Comparison of ENCODE assay signal across 8 cellular contexts in the genomic region with DNA sequence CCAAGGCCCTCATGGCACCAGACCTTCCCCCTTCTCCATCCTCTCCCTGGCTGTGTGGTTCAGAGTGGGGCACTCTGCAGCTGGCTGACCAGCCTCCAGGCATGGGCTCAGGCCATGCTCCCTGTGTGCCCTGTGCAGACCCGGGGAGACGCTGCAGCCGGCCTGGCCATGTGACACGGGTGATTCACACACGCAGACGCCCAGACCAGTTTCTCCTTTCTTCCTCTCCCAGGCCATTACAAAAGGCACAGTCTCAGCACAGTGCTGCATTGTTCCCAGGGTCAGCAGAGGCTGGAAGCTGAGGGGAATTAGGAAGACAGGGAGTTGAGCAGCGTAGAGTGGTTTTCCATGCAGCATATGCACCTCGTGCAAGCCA.
A peak's percentile ranks its signal among the peaks of the same experiment; 100 is the strongest.
DNase-seq lines count a peak whose midpoint lies in the region; ATAC-seq, FAIRE-seq and TF ChIP-seq lines count a peak whose summit lies in the region.
"Had no signal": no experiment of that assay in that cellular context is flagged by ENCODE, and none has a peak within 500 bp of the region (broad histone marks: within the 10 kb centered on the region; RNA-seq: fewer than 3 reads in every experiment).

No MANE protein-coding gene starts in this region.

- H3K4me3 Mint-ChIP-seq in nephron = no peak overlapping the region

- peaks cover 0 to 2% of the 10 kb centered on the region in 2 donors for H3K36me3 ChIP-seq in aorta (ENCODE audit: control insufficient read depth in 1 of 2, insufficient read depth in 2 of 2, low read length in 1 of 2)

- no peak overlapping the region for H3K4me3 ChIP-seq in aorta (ENCODE audit: low read length in 2 of 2)

- TF ChIP-seq CTCF in nephron (IDR thresholded peaks at IDR 0.05; ENCODE audit: unreplicated experiment in 3 of 3) = no peak

- WGBS in aorta, 2 donors = 3% methylated on average over 8 of the region's 8 CpGs

- peaks cover 5% of the 10 kb centered on the region for H3K27me3 Mint-ChIP-seq in nephron (ENCODE audit: low read depth)

- no peaks in the 10 kb centered on the region for H3K9me3 Mint-ChIP-seq in nephron

- FAIRE-seq in frontal cortex (lab: Jason Lieb, UNC) = peak; percentile 79

- ATAC-seq in aorta (ENCODE audit: low FRiP score) = peak; percentile 66

- no peaks in the 10 kb centered on the region for H3K27me3 ChIP-seq in aorta (ENCODE audit: control insufficient read depth in 1 of 2, insufficient read depth in 2 of 2, low read length in 1 of 2)

- H3K36me3 Mint-ChIP-seq in nephron (ENCODE audit: low read depth) = no peaks in the 10 kb centered on the region

- peaks cover 0 to 2% of the 10 kb centered on the region in 2 donors for H3K4me1 ChIP-seq in aorta (ENCODE audit: control insufficient read depth in 1 of 2, insufficient read depth in 2 of 2, low read length in 2 of 2)

- DNase-seq in SK-N-DZ (ENCODE audit: low spot score) (peak; percentile 12), frontal cortex (ENCODE audit: low spot score in 2 of 2) (peak; percentile 56 to 64), aorta (peak; percentile 87 to 88), NCI-H774 (lab: John Stamatoyannopoulos, UW) (no peak), T-helper 1 cell (no peak)
- no peak for DNase-seq in activated CD4-positive, alpha-beta T cell treated with anti-CD3 and anti-CD28 coated beads for 4 hours
- DNase-seq: NCI-H524 treated with DMSO at 0.1 percent for 48 hours had no signal

- H3K27ac Mint-ChIP-seq in nephron = peak overlapping the region; percentile 52 to 98 (median 97)

- H3K4me1 Mint-ChIP-seq in nephron = peaks cover 59% of the 10 kb centered on the region

- H3K27ac ChIP-seq in aorta (ENCODE audit: low read depth in 1 of 2, low read length in 2 of 2) = peak overlapping the region in 1 of 2 donors; percentile 29

- intact Hi-C loops in aorta (cut with DNase I) = loop anchor here (5.0 to 10.0 kb wide), 5 partner anchors 62 to 1027 kb away; partner anchors contain the start of gene IGFBP5 (in 1 of the 2)

- H3K9me3 ChIP-seq in aorta (ENCODE audit: control insufficient read depth, low read length) = no peaks in the 10 kb centered on the region

Comparison
In these comparisons a context has a peak if more than half of its experiments do, and no peak if none do; other contexts are left out.
1. DNase-seq: peak in SK-N-DZ (single experiment), frontal cortex (2 of 2) and aorta (2 of 2); none in NCI-H774 (single experiment), T-helper 1 cell (0 of 5) and activated CD4-positive, alpha-beta T cell treated with anti-CD3 and anti-CD28 coated beads for 4 hours (0 of 2).